1 cellular context compared by ENCODE assay signal in the genomic region with DNA sequence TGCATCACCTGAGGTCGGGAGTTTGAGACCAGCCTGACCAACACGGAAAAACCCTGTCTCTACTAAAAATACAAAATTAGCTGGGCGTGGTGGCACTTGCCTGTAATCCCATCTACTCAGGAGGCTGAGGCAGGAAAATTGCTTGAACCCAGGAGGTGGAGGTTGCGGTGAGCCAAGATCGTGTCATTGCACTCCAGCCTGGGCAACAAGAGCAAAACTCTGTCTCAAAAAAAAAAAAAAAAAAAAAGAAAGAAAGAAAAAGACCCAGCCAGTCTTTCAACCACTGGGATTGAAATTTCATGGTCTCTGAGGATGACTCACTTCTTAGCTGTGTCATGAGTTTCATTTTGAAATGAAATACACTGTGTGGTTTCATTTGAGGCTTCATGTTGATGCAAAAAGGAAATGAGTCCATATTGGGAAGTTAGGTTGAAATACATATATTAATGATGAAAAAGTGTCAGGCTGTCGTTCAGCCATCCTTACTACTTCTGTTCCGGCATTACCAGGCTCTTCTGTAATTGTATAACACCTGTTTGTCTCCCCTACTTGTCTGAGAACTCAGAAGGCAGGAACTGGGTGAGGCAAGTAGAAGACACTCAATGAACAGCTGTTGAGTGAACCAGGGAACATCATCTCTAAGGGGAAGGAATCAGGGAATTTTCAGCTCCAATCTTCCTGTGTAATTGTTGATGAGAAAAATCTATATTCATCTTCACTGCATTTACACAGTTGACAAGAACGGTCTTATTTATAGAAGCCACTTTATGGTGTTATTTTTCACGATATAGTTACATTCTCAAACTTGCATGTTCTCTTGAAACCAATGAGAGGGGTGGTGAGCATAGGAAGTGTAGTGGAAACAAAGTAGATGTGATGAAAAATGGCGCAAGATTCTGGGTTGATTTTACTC.
TF ChIP-seq lines count a peak whose summit lies in the region.

No MANE protein-coding gene starts in this region.

TF ChIP-seq in SK-N-SH, 30 proteins besides CTCF, POLR2A, EP300 and RAD21 (continued from another document):
- TF ChIP-seq, protein P1, sequence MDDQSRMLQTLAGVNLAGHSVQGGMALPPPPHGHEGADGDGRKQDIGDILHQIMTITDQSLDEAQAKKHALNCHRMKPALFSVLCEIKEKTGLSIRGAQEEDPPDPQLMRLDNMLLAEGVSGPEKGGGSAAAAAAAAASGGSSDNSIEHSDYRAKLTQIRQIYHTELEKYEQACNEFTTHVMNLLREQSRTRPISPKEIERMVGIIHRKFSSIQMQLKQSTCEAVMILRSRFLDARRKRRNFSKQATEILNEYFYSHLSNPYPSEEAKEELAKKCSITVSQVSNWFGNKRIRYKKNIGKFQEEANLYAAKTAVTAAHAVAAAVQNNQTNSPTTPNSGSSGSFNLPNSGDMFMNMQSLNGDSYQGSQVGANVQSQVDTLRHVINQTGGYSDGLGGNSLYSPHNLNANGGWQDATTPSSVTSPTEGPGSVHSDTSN (IDR thresholded peaks at IDR 0.05): peak; percentile 76
- TF ChIP-seq TAF1 (IDR thresholded peaks at IDR 0.05; ENCODE audit: borderline replicate concordance, low read depth, low read length): no peak
- TF ChIP-seq TCF12 (IDR thresholded peaks at IDR 0.05): peak; percentile 65
- TF ChIP-seq, protein P2, sequence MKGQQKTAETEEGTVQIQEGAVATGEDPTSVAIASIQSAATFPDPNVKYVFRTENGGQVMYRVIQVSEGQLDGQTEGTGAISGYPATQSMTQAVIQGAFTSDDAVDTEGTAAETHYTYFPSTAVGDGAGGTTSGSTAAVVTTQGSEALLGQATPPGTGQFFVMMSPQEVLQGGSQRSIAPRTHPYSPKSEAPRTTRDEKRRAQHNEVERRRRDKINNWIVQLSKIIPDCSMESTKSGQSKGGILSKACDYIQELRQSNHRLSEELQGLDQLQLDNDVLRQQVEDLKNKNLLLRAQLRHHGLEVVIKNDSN (IDR thresholded peaks at IDR 0.05; ENCODE audit: borderline replicate concordance, low read depth): no peak
